In the genomic region with DNA sequence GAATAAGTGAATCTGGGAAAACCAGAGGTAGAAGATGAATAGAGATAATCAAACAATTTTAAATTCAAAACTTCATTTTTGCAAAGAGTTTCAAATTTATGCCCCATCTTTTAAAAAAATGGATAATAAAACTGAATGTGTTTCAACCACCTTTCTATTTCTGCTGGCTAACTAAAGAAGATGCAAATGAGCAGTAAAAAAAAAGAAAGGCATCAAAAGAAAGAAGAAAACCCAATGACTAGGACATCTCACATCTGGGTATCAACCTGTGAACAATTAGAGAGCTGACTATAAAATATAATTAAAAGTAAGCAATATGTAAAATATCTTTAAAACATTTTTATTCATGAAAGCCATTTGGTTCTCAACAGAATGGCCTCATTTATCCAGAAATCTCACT, we compare ENCODE assay signal across 1 cellular context.
TF ChIP-seq lines count a peak whose summit lies in the region.

No MANE protein-coding gene starts in this region.

TF ChIP-seq in WTC11, 78 proteins besides CTCF, POLR2A, EP300 and RAD21 (continued from another document):
- TF ChIP-seq HMGXB4 (CRISPR knock-in tag; IDR thresholded peaks at IDR 0.05) (no peak), E2F4 (CRISPR knock-in tag; IDR thresholded peaks at IDR 0.05; ENCODE audit: borderline replicate concordance, low read depth) (no peak), OVOL2 (CRISPR knock-in tag; IDR thresholded peaks at IDR 0.05; ENCODE audit: borderline replicate concordance) (no peak), ZNF425 (CRISPR knock-in tag; conservative IDR thresholded peaks at IDR 0.05) (no peak), ZMAT4 (CRISPR knock-in tag; IDR thresholded peaks at IDR 0.05) (no peak), MYBL2 (CRISPR knock-in tag; IDR thresholded peaks at IDR 0.05) (no peak)
- TF ChIP-seq, protein P1, sequence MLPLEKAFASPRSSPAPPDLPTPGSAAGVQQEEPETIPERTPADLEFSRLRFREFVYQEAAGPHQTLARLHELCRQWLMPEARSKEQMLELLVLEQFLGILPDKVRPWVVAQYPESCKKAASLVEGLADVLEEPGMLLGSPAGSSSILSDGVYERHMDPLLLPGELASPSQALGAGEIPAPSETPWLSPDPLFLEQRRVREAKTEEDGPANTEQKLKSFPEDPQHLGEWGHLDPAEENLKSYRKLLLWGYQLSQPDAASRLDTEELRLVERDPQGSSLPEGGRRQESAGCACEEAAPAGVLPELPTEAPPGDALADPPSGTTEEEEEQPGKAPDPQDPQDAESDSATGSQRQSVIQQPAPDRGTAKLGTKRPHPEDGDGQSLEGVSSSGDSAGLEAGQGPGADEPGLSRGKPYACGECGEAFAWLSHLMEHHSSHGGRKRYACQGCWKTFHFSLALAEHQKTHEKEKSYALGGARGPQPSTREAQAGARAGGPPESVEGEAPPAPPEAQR (CRISPR knock-in tag; IDR thresholded peaks at IDR 0.05) = no peak
- TF ChIP-seq, protein P2, sequence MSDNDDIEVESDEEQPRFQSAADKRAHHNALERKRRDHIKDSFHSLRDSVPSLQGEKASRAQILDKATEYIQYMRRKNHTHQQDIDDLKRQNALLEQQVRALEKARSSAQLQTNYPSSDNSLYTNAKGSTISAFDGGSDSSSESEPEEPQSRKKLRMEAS (CRISPR knock-in tag; IDR thresholded peaks at IDR 0.05) = no peak
